8 cellular contexts compared by ENCODE assay signal in the genomic region with DNA sequence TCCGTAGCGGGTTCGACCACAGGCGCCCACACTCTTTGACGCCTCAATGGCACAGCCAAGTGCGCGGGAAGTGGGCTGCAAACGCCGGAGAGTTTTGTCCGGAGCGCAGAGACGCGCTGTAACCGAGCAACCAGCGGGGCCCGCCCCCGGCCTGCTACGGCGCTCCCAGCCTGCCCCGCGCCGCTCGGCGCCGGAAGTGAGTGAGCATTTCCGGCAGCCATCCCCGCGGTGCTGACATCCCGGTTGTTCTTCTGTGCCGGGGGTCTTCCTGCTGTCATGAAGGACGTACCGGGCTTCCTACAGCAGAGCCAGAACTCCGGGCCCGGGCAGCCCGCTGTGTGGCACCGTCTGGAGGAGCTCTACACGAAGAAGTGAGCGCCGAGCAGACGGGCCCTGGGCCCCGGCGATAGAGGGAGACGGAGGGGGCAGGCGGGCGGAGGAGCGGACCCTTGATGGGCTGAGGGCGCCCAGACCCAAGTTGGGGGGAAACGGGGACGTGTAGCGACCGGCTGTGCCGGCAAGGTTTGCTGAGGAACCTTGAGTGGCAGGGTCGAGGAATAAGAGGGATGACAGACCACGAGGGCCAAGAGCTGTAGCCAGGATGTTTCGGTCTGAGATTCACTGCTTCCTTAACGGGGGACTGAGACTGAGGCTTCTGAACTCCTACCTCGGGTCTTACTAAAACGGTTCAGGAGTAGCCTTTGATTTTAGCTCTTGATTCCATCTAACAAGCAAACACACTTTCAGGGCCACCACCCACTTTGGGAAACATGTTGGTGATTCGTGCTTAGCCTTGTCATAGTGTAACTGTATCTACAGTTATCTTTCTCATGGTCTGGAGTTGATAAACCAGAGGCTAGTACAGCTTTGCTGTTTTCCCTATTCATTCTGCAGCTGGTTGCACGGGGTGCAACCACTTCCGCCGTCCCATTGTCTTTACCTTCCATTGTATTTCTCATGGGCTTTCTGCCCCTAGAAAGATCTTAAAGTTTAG. TPM values are rescaled to one million over a fixed set of nuclear protein-coding genes. Genes with fewer than 3 reads are reported as not detected.
DNase-seq lines count a peak whose midpoint lies in the region; ATAC-seq and TF ChIP-seq lines count a peak whose summit lies in the region.

A gene (plus strand): TSS at position 203 of the 994 bp plus-strand sequence. CDS start 74 bp downstream, at position 277.

- intact Hi-C loops in CD14-positive monocyte (cut with micrococcal nuclease): loop anchor here (1.0 to 5.0 kb wide), 6 partner anchors 30 to 270 kb away; a partner anchor contains a TSS

- H3K27me3 Mint-ChIP-seq in CD14-positive monocyte (ENCODE audit: low read depth in 3 of 3): peaks cover 0 to 4% (median 1%) of the 10 kb centered on the region in 3 donors

- peak within 1 kb of the TSS; percentile 88 for H3K56ac ChIP-seq in mesendoderm (ENCODE audit: low read length)

- peak within 1 kb of the TSS; percentile 96 to 97 for H3K4me3 Mint-ChIP-seq in CD14-positive monocyte

- H3K27me3 ChIP-seq in endocrine pancreas (ENCODE audit: control insufficient read depth, insufficient read depth, low read length): no peaks in the 10 kb centered on the region
- no peaks in the 10 kb centered on the region for H3K27me3 ChIP-seq in mesendoderm (ENCODE audit: insufficient read depth, low read length, poor library complexity)

- H3K27ac Mint-ChIP-seq in CD14-positive monocyte: peak within 1 kb of the TSS; percentile 99 to 100 (median 100)

- H3K9me3 ChIP-seq in endocrine pancreas (ENCODE audit: control insufficient read depth, low read length): no peaks in the 10 kb centered on the region

- H2BK120ac ChIP-seq in mesendoderm (ENCODE audit: low read depth, low read length): no peak within 1 kb of the TSS

- H3K36me3 ChIP-seq in endocrine pancreas (ENCODE audit: control insufficient read depth, insufficient read depth, low read length) (no peaks in the 10 kb centered on the region), mesendoderm (ENCODE audit: control insufficient read depth, insufficient read depth, low read length) (no peaks in the 10 kb centered on the region)

- peak within 1 kb of the TSS; percentile 89 for H3K18ac ChIP-seq in mesendoderm (ENCODE audit: low read length)

- DNase-seq in CD14-positive monocyte (ENCODE audit: low spot score): peak; percentile 80
- DNase-seq in GM19240 (ENCODE audit: insufficient read length, low spot score): peak; percentile 90
- DNase-seq in NCI-H82 (lab: John Stamatoyannopoulos, UW): peak; percentile 85
- peak; percentile 75 to 82 (median 75) for DNase-seq in activated CD8-positive, alpha-beta memory T cell treated with anti-CD3 and anti-CD28 coated beads for 48 hours (ENCODE audit: low read depth in 2 of 3, low spot score in 2 of 3)
- peak; percentile 89 for DNase-seq in mesendoderm
- peak; percentile 76 for DNase-seq in stimulated activated CD8-positive, alpha-beta memory T cell treated with anti-CD3 and anti-CD28 coated beads, Interleukin-15, amount 100 ng/mL, for 1 hour (ENCODE audit: low read depth)

- no peak for TF ChIP-seq CTCF in CD14-positive monocyte (IDR thresholded peaks at IDR 0.05)

- H3K4me3 ChIP-seq in endocrine pancreas (ENCODE audit: control insufficient read depth, insufficient read depth, low read length): peak within 1 kb of the TSS; percentile 85
- peak within 1 kb of the TSS; percentile 76 for H3K4me3 ChIP-seq in mesendoderm (ENCODE audit: low read length)

- H3K27ac ChIP-seq in mesendoderm (ENCODE audit: low read depth, low read length): peak within 1 kb of the TSS; percentile 84

- peaks cover 32 to 36% of the 10 kb centered on the region in 2 donors for H3K36me3 Mint-ChIP-seq in CD14-positive monocyte

- peaks cover 10% of the 10 kb centered on the region for H3K79me1 ChIP-seq in mesendoderm (ENCODE audit: low read length)

- H2BK15ac ChIP-seq in mesendoderm (replicated peaks; ENCODE audit: low read depth): no peak within 1 kb of the TSS

- H3K9me3 Mint-ChIP-seq in CD14-positive monocyte: no peaks in the 10 kb centered on the region

- peak; percentile 78 for ATAC-seq in HG03460 (IDR thresholded peaks at IDR 0.05; ENCODE audit: unreplicated experiment)

- H3K4me1 Mint-ChIP-seq in CD14-positive monocyte: peaks cover 24% of the 10 kb centered on the region

- H3K4me1 ChIP-seq in endocrine pancreas (ENCODE audit: control insufficient read depth, insufficient read depth, low read length) (peaks cover 8% of the 10 kb centered on the region), mesendoderm (ENCODE audit: control insufficient read depth, low read depth, low read length) (no peaks in the 10 kb centered on the region)

- H3K9ac ChIP-seq in endocrine pancreas (ENCODE audit: control insufficient read depth, insufficient read depth, low read length): peak within 1 kb of the TSS; percentile 90
- H3K9ac ChIP-seq in mesendoderm (ENCODE audit: low read length): peak within 1 kb of the TSS; percentile 86

- no CpG with 5 or more reads among the region's 62 CpGs for WGBS in mesendoderm (ENCODE audit: extremely low coverage, insufficient coverage, low lambda C conversion rate)

- H3K4me2 ChIP-seq in mesendoderm (ENCODE audit: low read length): peak within 1 kb of the TSS; percentile 84

- H2BK5ac ChIP-seq in mesendoderm (ENCODE audit: low read length): no peak within 1 kb of the TSS

- H3K79me2 ChIP-seq in mesendoderm (ENCODE audit: control insufficient read depth, insufficient read depth, low read length): peaks cover 19% of the 10 kb centered on the region

- no peak within 1 kb of the TSS for H3K23ac ChIP-seq in mesendoderm (ENCODE audit: low read length)

- no peak within 1 kb of the TSS for H2AK5ac ChIP-seq in mesendoderm (ENCODE audit: low read length)

- no peak within 1 kb of the TSS for H3K4ac ChIP-seq in mesendoderm (ENCODE audit: low read depth, low read length)

- H4K5ac ChIP-seq in mesendoderm (ENCODE audit: low read length): no peak within 1 kb of the TSS

- peak within 1 kb of the TSS; percentile 77 for H4K8ac ChIP-seq in mesendoderm (ENCODE audit: low read depth, low read length)

RNA-seq across cellular contexts. Expression of the gene that starts here (rescaled TPM):
- polyA plus RNA-seq in CD14-positive monocyte: 100 to 1,000 TPM; 218 to 272 TPM
- 85.7 TPM for polyA plus RNA-seq in mesendoderm (2013, experiment 1 of 2)
- 85.1 TPM for polyA plus RNA-seq in mesendoderm (2013, experiment 2 of 2)

Comparison
In these comparisons a context has a peak if more than half of its experiments do, and no peak if none do; other contexts are left out.
1. Peak in every context shown above with its lines: DNase-seq, ATAC-seq, H3K4me3 ChIP-seq and H3K27ac ChIP-seq.